17 cellular contexts compared by ENCODE assay signal in the genomic region with DNA sequence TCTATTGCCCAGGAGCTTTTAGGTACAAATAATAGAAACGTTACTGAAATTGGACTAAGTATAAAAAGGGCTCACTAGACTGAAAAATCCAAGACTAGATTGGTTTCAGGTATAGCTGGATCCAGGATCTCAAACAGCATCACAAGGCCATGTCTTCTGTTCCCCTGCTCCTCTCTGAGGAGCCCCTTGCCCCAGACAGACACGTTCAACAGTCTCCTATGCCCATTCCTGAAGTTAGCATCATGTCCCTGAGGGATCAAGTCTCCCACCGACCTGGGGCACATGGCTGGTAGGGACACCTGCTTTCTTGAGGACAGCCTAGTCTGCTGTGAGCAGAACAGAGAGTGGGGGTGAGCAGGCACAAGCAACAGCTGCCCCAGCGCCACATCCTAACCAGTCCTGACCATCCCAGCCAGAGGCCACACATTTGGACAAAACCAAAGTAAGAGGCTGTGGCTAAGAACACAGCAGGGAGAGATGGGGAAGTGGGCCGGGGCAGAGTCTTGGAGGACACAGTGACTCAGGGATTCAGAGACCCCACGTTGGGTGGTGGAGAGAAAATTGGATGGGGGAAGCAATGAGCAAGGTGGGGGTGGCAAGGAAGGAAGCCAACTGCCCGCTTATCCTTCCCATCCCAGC. TPM values are rescaled to one million over a fixed set of nuclear protein-coding genes. Genes with fewer than 3 reads are reported as not detected.
DNase-seq lines count a peak whose midpoint lies in the region; ATAC-seq and TF ChIP-seq lines count a peak whose summit lies in the region.
"Had no signal": no experiment of that assay in that cellular context is flagged by ENCODE, and none has a peak within 500 bp of the region (broad histone marks: within the 10 kb centered on the region; RNA-seq: fewer than 3 reads in every experiment).

No MANE protein-coding gene starts in this region.

- POLR2A ChIA-PET in Panc1 (lab: Charles Lee), result no interaction called here

- no peaks in the 10 kb centered on the region for H3K9me3 ChIP-seq in heart right ventricle
- H3K9me3 ChIP-seq in Panc1 (ENCODE audit: control insufficient read depth, insufficient read depth, low read depth, low read length), result no peaks in the 10 kb centered on the region
- H3K9me3 ChIP-seq: A549, BLaER1, HAP-1 had no signal

- no peaks in the 10 kb centered on the region for H3K27me3 ChIP-seq in heart right ventricle
- no peaks in the 10 kb centered on the region for H3K27me3 ChIP-seq in Panc1 (ENCODE audit: control insufficient read depth, insufficient read depth, low read length)
- H3K27me3 ChIP-seq: BLaER1 had no signal

- ATAC-seq in heart right ventricle, result no peak
- ATAC-seq in Panc1, result no peak
- no peak for ATAC-seq in HG03571 (IDR thresholded peaks at IDR 0.05; ENCODE audit: unreplicated experiment)
- no peak for ATAC-seq in HG03139 (IDR thresholded peaks at IDR 0.05; ENCODE audit: unreplicated experiment)
- ATAC-seq: A549 had no signal

- H3K27ac ChIP-seq in heart right ventricle (no peak overlapping the region), Panc1 (ENCODE audit: low read length) (peak overlapping the region; percentile 91)
- H3K27ac ChIP-seq: 22Rv1, A549, BLaER1, GM23248 had no signal

- CTCF ChIA-PET in Panc1 (lab: Charles Lee), result no interaction called here

- BruUV-seq in Panc1 (replicated peaks; lab: Mats Ljungman, UMichigan), result no TSS peak

- DNase-seq in cardiac septum (ENCODE audit: low spot score) (peak; percentile 56), heart right ventricle (no peak), Panc1 (ENCODE audit: low read depth, low spot score) (no peak), myocyte (ENCODE audit: low read depth) (peak; percentile 51), foreskin fibroblast (no peak)
- DNase-seq: CD4-positive, alpha-beta memory T cell; DMS153; DMS79; GDM1; GM23248 had no signal

- H3K36me3 ChIP-seq in heart right ventricle (no peaks in the 10 kb centered on the region), Panc1 (ENCODE audit: control insufficient read depth, insufficient read depth, low read length) (no peaks in the 10 kb centered on the region)
- H3K36me3 ChIP-seq: BLaER1, HAP-1 had no signal

- H3K4me3 ChIP-seq in heart right ventricle, result no peak overlapping the region
- H3K4me3 ChIP-seq in Panc1 (ENCODE audit: low read depth in 2 of 2, low read length in 2 of 2), result no peak overlapping the region
- no peak overlapping the region for H3K4me3 ChIP-seq in foreskin fibroblast (ENCODE audit: low read depth in 1 of 2, low read length in 2 of 2)
- H3K4me3 ChIP-seq: A549, BLaER1, GM23248, HAP-1 had no signal

- peaks cover 0 to 10% (median 4%) of the 10 kb centered on the region in 9 donors for H3K4me1 ChIP-seq in heart right ventricle
- peaks cover 41% of the 10 kb centered on the region for H3K4me1 ChIP-seq in Panc1 (ENCODE audit: control insufficient read depth, insufficient read depth, low read length)
- H3K4me1 ChIP-seq: BLaER1, HAP-1 had no signal

- intact Hi-C loops in cardiac septum (cut with DNase I) (loop anchor here (10.0 kb wide), 1 partner anchor 376 kb away; no protein-coding TSS in a partner anchor), heart right ventricle (cut with DNase I) (loop anchor here in 7 of 10 donors (5.0 to 10.0 kb wide), 4 partner anchors 74 to 376 kb away; no protein-coding TSS in a partner anchor), Panc1 (cut with micrococcal nuclease; ENCODE audit: unreplicated experiment) (loop anchor here (5.0 kb wide), 1 partner anchor 34 kb away; no protein-coding TSS in a partner anchor)

- 81 to 85% methylated on average over 7 of the region's 7 CpGs for WGBS in heart right ventricle, 2 donors

- in situ Hi-C loops in Panc1 (cut with HindIII; ENCODE audit: low pct_unique_long_range_greater_than_20kb, low sequenced_read_pairs), result no loop called here

- TF ChIP-seq CTCF in heart right ventricle (IDR thresholded peaks at IDR 0.05) (no peak), Panc1 (IDR thresholded peaks at IDR 0.05) (no peak), foreskin fibroblast (IDR thresholded peaks at IDR 0.05; ENCODE audit: low read depth, low read length) (no peak)

RNA-seq across cellular contexts. Expression of a gene that starts 10.5 kb away (rescaled TPM):
- total RNA-seq in cardiac septum, result 83.8 TPM
- total RNA-seq in heart right ventricle, result 100 to 1,000 TPM in 5 of 10 donors, 10 to 100 TPM in 5; 42.3 to 157 (median 88.0) TPM
- 100 to 1,000 TPM in 1 of 2 donors, 10 to 100 TPM in 1; 36.1 to 119 TPM for polyA plus RNA-seq in heart right ventricle
- 311 TPM for total RNA-seq in Panc1 (2021; ENCODE audit: unreplicated experiment)
- 316 TPM for polyA plus RNA-seq in Panc1 (2012; ENCODE audit: insufficient read length)
- 191 and 204 TPM in 2 replicates for total RNA-seq in myocyte
- 1,920 TPM for polyA plus RNA-seq in myocyte (2012)
- polyA plus RNA-seq: CD14-positive monocyte; CD4-positive, alpha-beta memory T cell had no signal

RNA-seq across cellular contexts. Expression of a gene that starts 40.4 kb away (rescaled TPM):
- total RNA-seq in cardiac septum (8.5 TPM), heart right ventricle (10 to 100 TPM in 1 of 10 donors, 1 to 10 TPM in 9; 4.7 to 10.9 (median 7.0) TPM), Panc1 (2021; ENCODE audit: unreplicated experiment) (62.1 TPM), myocyte (5.8 and 6.2 TPM in 2 replicates)
- 1 to 10 TPM; 4.0 to 8.1 TPM for polyA plus RNA-seq in heart right ventricle
- 44.4 TPM for polyA plus RNA-seq in Panc1 (2012; ENCODE audit: insufficient read length)
- polyA plus RNA-seq in myocyte (2012), result 9.6 TPM
- polyA plus RNA-seq: CD4-positive, alpha-beta memory T cell had no signal

Comparison
In these comparisons a context has a peak if more than half of its experiments do, and no peak if none do; other contexts are left out.
1. DNase-seq: peak in cardiac septum (single experiment) and myocyte (single experiment); none in heart right ventricle (0 of 2), Panc1 (single experiment) and foreskin fibroblast (0 of 2).